In genomic region chr2:39118786-39119499, GRCh38 we compare ENCODE assay signal across 1 cellular context.
TF ChIP-seq lines count a peak whose summit lies in the region.

No MANE protein-coding gene starts in this region.

TF ChIP-seq in K562, 482 proteins besides CTCF, POLR2A, EP300 and RAD21 (continued from another document):
- TF ChIP-seq ZNF318 (IDR thresholded peaks at IDR 0.05; ENCODE audit: borderline replicate concordance in 1 of 2, low read depth in 1 of 2) = no peak
- no peak for TF ChIP-seq NFIC (IDR thresholded peaks at IDR 0.05)
- TF ChIP-seq YY1 (IDR thresholded peaks at IDR 0.05; ENCODE audit: borderline replicate concordance in 1 of 3, control insufficient read depth in 1 of 3, extremely low read depth in 1 of 3, insufficient read depth in 3 of 3, insufficient read length in 1 of 3, insufficient replicate concordance in 2 of 3, low read depth in 1 of 3, low read length in 2 of 3) = peak in 1 of 3 experiments; percentile 55
- TF ChIP-seq XRCC4 (IDR thresholded peaks at IDR 0.05; ENCODE audit: extremely low read depth, insufficient read depth, insufficient read length) = no peak
